In the genomic region with DNA sequence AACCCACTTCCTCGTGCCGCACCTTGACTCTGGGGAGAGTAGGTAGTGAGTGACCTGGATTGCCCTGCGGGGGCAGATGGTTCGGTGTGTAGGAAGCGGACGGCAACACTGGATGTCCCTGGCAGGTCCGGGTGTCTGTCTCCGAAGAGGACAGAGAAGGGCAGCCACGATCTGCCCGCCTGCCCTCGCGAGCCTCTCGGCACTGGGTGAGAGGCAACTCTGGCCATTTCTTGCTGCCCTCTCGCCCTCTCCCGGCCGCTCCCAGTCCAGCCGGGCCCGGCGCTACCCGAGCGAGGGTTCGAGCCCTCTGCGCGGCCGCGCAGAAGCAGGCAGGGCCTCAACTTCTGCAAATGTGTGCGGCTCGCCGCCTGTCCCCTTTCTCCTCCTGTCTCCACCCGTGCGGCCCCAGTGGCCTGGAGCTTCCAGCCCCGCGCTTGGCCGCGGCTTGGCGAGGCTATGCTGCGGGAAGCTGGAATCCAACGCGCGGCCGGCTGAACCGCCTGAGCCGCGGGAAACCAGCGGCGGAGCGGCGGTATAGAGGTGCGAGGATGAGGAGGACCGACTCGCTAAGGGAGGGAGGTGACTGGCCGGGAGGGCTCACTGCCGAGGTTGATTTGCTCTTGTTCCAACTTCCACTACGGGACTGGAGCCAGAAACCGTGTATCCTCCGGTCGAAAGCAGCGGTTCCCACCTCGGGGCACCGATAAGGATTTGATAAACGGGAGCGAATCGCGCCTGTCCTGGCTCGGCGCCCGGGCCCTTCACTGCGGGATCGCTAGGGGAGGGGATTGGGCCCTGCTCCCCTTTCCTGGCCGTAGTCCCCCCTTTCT, we compare ENCODE assay signal across 8 cellular contexts. TPM values are rescaled to one million over a fixed set of nuclear protein-coding genes. Genes with fewer than 3 reads are reported as not detected.
A peak's percentile ranks its signal among the peaks of the same experiment; 100 is the strongest.
DNase-seq lines count a peak whose midpoint lies in the region; ATAC-seq, FAIRE-seq and TF ChIP-seq lines count a peak whose summit lies in the region.

No MANE protein-coding gene starts in this region.

- H3K27ac Mint-ChIP-seq in CD8-positive, alpha-beta memory T cell, result peak overlapping the region in 6 of 8 donors; percentile 26 to 93 (median 66)
- no peak overlapping the region for H3K27ac Mint-ChIP-seq in activated CD4-positive, alpha-beta memory T cell treated with anti-CD3 and anti-CD28 coated beads for 36 hours
- no peak overlapping the region for H3K27ac Mint-ChIP-seq in mesothelial cell of epicardium

- no peaks in the 10 kb centered on the region for H3K36me3 ChIP-seq in CD8-positive, alpha-beta memory T cell (ENCODE audit: insufficient read depth, low read length)
- H3K36me3 ChIP-seq in transverse colon, result no peaks in the 10 kb centered on the region

- H3K4me3 ChIP-seq in CD8-positive, alpha-beta memory T cell (ENCODE audit: low read length), result peak overlapping the region; percentile 78
- H3K4me3 ChIP-seq in transverse colon, result peak overlapping the region; percentile 51 to 86 (median 71)

- POLR2A ChIA-PET in CD8-positive, alpha-beta memory T cell (lab: Charles Lee), result interaction anchor here (0.6 kb wide), 1 partner anchor 10 kb away, joined by 4 read pairs; no protein-coding TSS in a partner anchor
- POLR2A ChIA-PET in activated CD4-positive, alpha-beta memory T cell treated with anti-CD3 and anti-CD28 coated beads for 36 hours (lab: Charles Lee), result no interaction called here

- peak in 3 of 5 donors; percentile 17 to 26 (median 18) for DNase-seq in CD8-positive, alpha-beta memory T cell
- DNase-seq in HTR-8/SVneo (ENCODE audit: insufficient read length, low spot score) (no peak), epithelial cell of prostate (ENCODE audit: low read depth, low spot score) (no peak), mesothelial cell of epicardium (ENCODE audit: low spot score in 2 of 2, unreplicated experiment in 2 of 2) (peak in 1 of 2 experiments; percentile 77), transverse colon (peak; percentile 56), occipital lobe (lab: John Stamatoyannopoulos, UW) (no peak)
- peak; percentile 36 for DNase-seq in activated CD4-positive, alpha-beta memory T cell treated with anti-CD3 and anti-CD28 coated beads for 36 hours

- TF ChIP-seq POLR2A in transverse colon (IDR thresholded peaks at IDR 0.05), result peak; percentile 55

- H3K27me3 ChIP-seq in CD8-positive, alpha-beta memory T cell (ENCODE audit: insufficient read depth, low read length, poor library complexity, severe bottlenecking), result peaks cover 27% of the 10 kb centered on the region
- no peaks in the 10 kb centered on the region for H3K27me3 ChIP-seq in transverse colon

- no peak for TF ChIP-seq EP300 in transverse colon (IDR thresholded peaks at IDR 0.05; ENCODE audit: low read depth)

- TF ChIP-seq CTCF in mesothelial cell of epicardium (IDR thresholded peaks at IDR 0.05; ENCODE audit: unreplicated experiment) (no peak), transverse colon (IDR thresholded peaks at IDR 0.05) (peak in 4 of 5 experiments; percentile 13 to 44 (median 20))

- H3K4me3 Mint-ChIP-seq in CD8-positive, alpha-beta memory T cell, result peak overlapping the region; percentile 90 to 98 (median 92)
- H3K4me3 Mint-ChIP-seq in activated CD4-positive, alpha-beta memory T cell treated with anti-CD3 and anti-CD28 coated beads for 36 hours, result peak overlapping the region; percentile 84
- H3K4me3 Mint-ChIP-seq in mesothelial cell of epicardium, result peak overlapping the region; percentile 76

- in situ Hi-C loops in transverse colon (cut with MboI; ENCODE audit: low pct_ligation_motif_present in 1 of 4, low pct_unique_long_range_greater_than_20kb in 1 of 4, low sequenced_read_pairs in 3 of 4), result loop anchor here in 1 of 4 donors (25.0 kb wide), 1 partner anchor 236 kb away; no protein-coding TSS in a partner anchor

- no peaks in the 10 kb centered on the region for H3K9me3 ChIP-seq in CD8-positive, alpha-beta memory T cell (ENCODE audit: low read length)
- H3K9me3 ChIP-seq in transverse colon, result no peaks in the 10 kb centered on the region

- H3K9me3 Mint-ChIP-seq in CD8-positive, alpha-beta memory T cell, result peaks cover 0 to 2% (median 0%) of the 10 kb centered on the region in 5 donors
- H3K9me3 Mint-ChIP-seq in activated CD4-positive, alpha-beta memory T cell treated with anti-CD3 and anti-CD28 coated beads for 36 hours, result no peaks in the 10 kb centered on the region
- no peaks in the 10 kb centered on the region for H3K9me3 Mint-ChIP-seq in mesothelial cell of epicardium

- 3% methylated on average over 47 of the region's 70 CpGs; no CpG with 5 or more reads in 1 of the 2 donors for WGBS in transverse colon (ENCODE audit: low coverage in 1 of 2), 2 donors

- peaks cover 0 to 8% (median 0%) of the 10 kb centered on the region in 3 donors for H3K36me3 Mint-ChIP-seq in CD8-positive, alpha-beta memory T cell
- H3K36me3 Mint-ChIP-seq in activated CD4-positive, alpha-beta memory T cell treated with anti-CD3 and anti-CD28 coated beads for 36 hours, result no peaks in the 10 kb centered on the region
- no peaks in the 10 kb centered on the region for H3K36me3 Mint-ChIP-seq in mesothelial cell of epicardium

- peak overlapping the region; percentile 25 for H3K27ac ChIP-seq in CD8-positive, alpha-beta memory T cell (ENCODE audit: low read depth, low read length)
- peak overlapping the region; percentile 89 for H3K27ac ChIP-seq in epithelial cell of prostate
- peak overlapping the region; percentile 88 to 92 (median 90) for H3K27ac ChIP-seq in transverse colon

- peaks cover 30% of the 10 kb centered on the region for H3K4me1 ChIP-seq in CD8-positive, alpha-beta memory T cell (ENCODE audit: insufficient read depth, low read length)
- H3K4me1 ChIP-seq in transverse colon, result peaks cover 0 to 46% (median 35%) of the 10 kb centered on the region in 4 donors

- CTCF ChIA-PET in CD8-positive, alpha-beta memory T cell (lab: Charles Lee), result interaction anchor here (1.1 kb wide), 1 partner anchor 65 kb away, joined by 3 read pairs; no protein-coding TSS in a partner anchor
- CTCF ChIA-PET in activated CD4-positive, alpha-beta memory T cell treated with anti-CD3 and anti-CD28 coated beads for 36 hours (lab: Charles Lee), result interaction anchor here (0.8 to 1.0 kb wide), 2 partner anchors 67 to 236 kb away, joined by 3 to 6 read pairs; no protein-coding TSS in a partner anchor

- ATAC-seq in HG03280 (IDR thresholded peaks at IDR 0.05; ENCODE audit: unreplicated experiment), result no peak

- peak; percentile 52 for FAIRE-seq in HTR-8/SVneo (lab: Jason Lieb, UNC)

- intact Hi-C loops in activated CD4-positive, alpha-beta memory T cell treated with anti-CD3 and anti-CD28 coated beads for 36 hours (cut with micrococcal nuclease), result loop anchor here (2.0 to 5.0 kb wide), 5 partner anchors 54 to 236 kb away; no protein-coding TSS in a partner anchor
- intact Hi-C loops in transverse colon (cut with DNase I; ENCODE audit: low total_unique reads), result no loop called here

- H3K4me1 Mint-ChIP-seq in CD8-positive, alpha-beta memory T cell, result peaks cover 24 to 45% (median 34%) of the 10 kb centered on the region in 3 donors
- peaks cover 29% of the 10 kb centered on the region for H3K4me1 Mint-ChIP-seq in activated CD4-positive, alpha-beta memory T cell treated with anti-CD3 and anti-CD28 coated beads for 36 hours (ENCODE audit: low read depth)
- H3K4me1 Mint-ChIP-seq in mesothelial cell of epicardium, result peaks cover 23% of the 10 kb centered on the region

- H3K27me3 Mint-ChIP-seq in CD8-positive, alpha-beta memory T cell, result peaks cover 25 to 46% of the 10 kb centered on the region in 2 donors
- peaks cover 57% of the 10 kb centered on the region for H3K27me3 Mint-ChIP-seq in activated CD4-positive, alpha-beta memory T cell treated with anti-CD3 and anti-CD28 coated beads for 36 hours
- peaks cover 89% of the 10 kb centered on the region for H3K27me3 Mint-ChIP-seq in mesothelial cell of epicardium (ENCODE audit: low read depth)

RNA-seq across cellular contexts. Expression of a gene that starts 1.5 kb away (rescaled TPM):
- 10 to 100 TPM in 1 of 2 experiments, 1 to 10 TPM in 1; 9.0 to 14.5 TPM for total RNA-seq in CD8-positive, alpha-beta memory T cell
- polyA plus RNA-seq in CD8-positive, alpha-beta memory T cell, result 1.4 TPM
- 10 to 100 TPM; 51.0 to 54.6 TPM for total RNA-seq in activated CD4-positive, alpha-beta memory T cell treated with anti-CD3 and anti-CD28 coated beads for 36 hours
- total RNA-seq in mesothelial cell of epicardium, result 4.4 to 7.5 TPM (median 4.9 TPM) in 3 replicates
- total RNA-seq in transverse colon, result 100 to 1,000 TPM; 102 to 260 (median 167) TPM
- 6.1 TPM for total RNA-seq in occipital lobe

Comparison
In these comparisons a context has a peak if more than half of its experiments do, and no peak if none do; other contexts are left out.
1. DNase-seq: peak in CD8-positive, alpha-beta memory T cell (3 of 5), activated CD4-positive, alpha-beta memory T cell treated with anti-CD3 and anti-CD28 coated beads for 36 hours (single experiment) and transverse colon (single experiment); none in HTR-8/SVneo (single experiment), epithelial cell of prostate (single experiment) and occipital lobe (single experiment).
2. H3K27ac ChIP-seq: peak in every context shown above with its lines; median percentile 90 in transverse colon; 89 in epithelial cell of prostate; 25 in CD8-positive, alpha-beta memory T cell.
3. H3K27ac Mint-ChIP-seq: peak in CD8-positive, alpha-beta memory T cell (6 of 8); none in activated CD4-positive, alpha-beta memory T cell treated with anti-CD3 and anti-CD28 coated beads for 36 hours (single experiment) and mesothelial cell of epicardium (single experiment).
4. Peak in every context shown above with its lines, with median percentiles within 50 percentile points of each other: H3K4me3 Mint-ChIP-seq.